Comparison of ENCODE assay signal across 30 cellular contexts in the genomic region with DNA sequence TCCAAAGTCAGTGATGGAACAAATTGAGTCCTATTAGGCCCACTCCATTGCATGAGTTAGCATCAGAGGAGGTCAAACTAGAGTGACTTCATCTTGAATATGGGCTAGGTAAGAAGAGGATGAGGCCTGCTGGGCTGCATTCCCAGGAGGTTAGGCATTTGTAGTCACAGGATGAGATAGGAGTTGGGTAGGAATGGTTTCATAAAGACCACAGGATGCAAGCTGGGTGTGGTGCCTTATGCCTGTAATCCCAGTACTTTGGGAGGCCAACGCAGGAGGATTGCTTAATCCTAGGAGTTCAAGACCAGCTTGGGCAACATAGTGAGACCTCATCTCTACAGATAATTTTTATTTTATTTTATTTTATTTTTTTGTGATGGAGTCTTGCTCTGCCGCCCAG. TPM values are rescaled to one million over a fixed set of nuclear protein-coding genes. Genes with fewer than 3 reads are reported as not detected.
DNase-seq lines count a peak whose midpoint lies in the region; ATAC-seq, FAIRE-seq and TF ChIP-seq lines count a peak whose summit lies in the region.
"Had no signal": no experiment of that assay in that cellular context is flagged by ENCODE, and none has a peak within 500 bp of the region (broad histone marks: within the 10 kb centered on the region; RNA-seq: fewer than 3 reads in every experiment).

No MANE protein-coding gene starts in this region.

- H3K79me2 ChIP-seq in astrocyte (ENCODE audit: insufficient read depth, low read length), result peaks cover 30% of the 10 kb centered on the region

- H3K4me1 ChIP-seq in right atrium auricular region (no peaks in the 10 kb centered on the region), astrocyte (ENCODE audit: insufficient read depth, low read length) (peaks cover 3% of the 10 kb centered on the region), sigmoid colon (peaks cover 0 to 5% (median 0%) of the 10 kb centered on the region in 4 donors)
- H3K4me1 ChIP-seq: psoas muscle had no signal

- no peak overlapping the region for H2AFZ ChIP-seq in astrocyte (ENCODE audit: low read depth, low read length)

- no peaks in the 10 kb centered on the region for H3K27me3 Mint-ChIP-seq in astrocyte (ENCODE audit: low read depth, unreplicated experiment)
- H3K27me3 Mint-ChIP-seq: type B pancreatic cell had no signal

- H3K27me3 ChIP-seq in right atrium auricular region, result no peaks in the 10 kb centered on the region
- H3K27me3 ChIP-seq in astrocyte (ENCODE audit: insufficient read depth, low read length), result no peaks in the 10 kb centered on the region
- H3K27me3 ChIP-seq in sigmoid colon, result no peaks in the 10 kb centered on the region

- peaks cover 4% of the 10 kb centered on the region for H3K4me1 Mint-ChIP-seq in astrocyte (ENCODE audit: low read depth, unreplicated experiment)
- H3K4me1 Mint-ChIP-seq: activated CD8-positive, alpha-beta memory T cell treated with anti-CD3 and anti-CD28 coated beads, Interleukin-2, amount 10 ng/mL, durations not matched to agents 7 days and 5 days; activated naive CD4-positive, alpha-beta T cell treated with anti-CD3 and anti-CD28 coated beads, Interleukin-2, amount 10 ng/mL, durations not matched to agents 7 days and 5 days; CD8-positive, alpha-beta memory T cell; T-helper 17 cell had no signal

- intact Hi-C loops in Right ventricle myocardium inferior (cut with DNase I) (no loop called here), sigmoid colon (cut with DNase I) (no loop called here)

- no peak overlapping the region for H3K9ac ChIP-seq in astrocyte (ENCODE audit: low read length)
- H3K9ac ChIP-seq: SK-N-SH had no signal

- TF ChIP-seq EP300 in sigmoid colon (IDR thresholded peaks at IDR 0.05), result no peak

- FAIRE-seq in astrocyte (lab: Jason Lieb, UNC), result no peak
- FAIRE-seq: endothelial cell of umbilical vein, frontal cortex had no signal

- TF ChIP-seq CTCF in right atrium auricular region (IDR thresholded peaks at IDR 0.05) (no peak), astrocyte (IDR thresholded peaks at IDR 0.05; ENCODE audit: insufficient read depth, low read depth, low read length) (no peak), fibroblast of pulmonary artery (IDR thresholded peaks at IDR 0.05; ENCODE audit: low read length, missing control alignments) (no peak), sigmoid colon (IDR thresholded peaks at IDR 0.05) (no peak)

- H3K4me2 ChIP-seq in astrocyte (ENCODE audit: low read length), result no peak overlapping the region
- H3K4me2 ChIP-seq: SK-N-SH had no signal

- no peak overlapping the region for H3K27ac Mint-ChIP-seq in astrocyte (ENCODE audit: unreplicated experiment)
- H3K27ac Mint-ChIP-seq: activated CD8-positive, alpha-beta memory T cell treated with anti-CD3 and anti-CD28 coated beads, Interleukin-2, amount 10 ng/mL, durations not matched to agents 7 days and 5 days; activated naive CD4-positive, alpha-beta T cell treated with anti-CD3 and anti-CD28 coated beads, Interleukin-2, amount 10 ng/mL, durations not matched to agents 7 days and 5 days; activated T-helper 1 cell treated with anti-CD3 and anti-CD28 coated beads, Interleukin-12 subunit alpha, Interleukin-12 subunit beta, Interleukin-2, Interleukin-4 antibody, amounts not matched to agents 30 ng/mL and 10 ng/mL and 1 ng/mL, durations not matched to agents 14 hours and 24 hours and 36 hours; CD8-positive, alpha-beta memory T cell; T-helper 17 cell; type B pancreatic cell had no signal

- H3K4me3 Mint-ChIP-seq in astrocyte (ENCODE audit: unreplicated experiment), result no peak overlapping the region
- H3K4me3 Mint-ChIP-seq: activated CD8-positive, alpha-beta memory T cell treated with anti-CD3 and anti-CD28 coated beads, Interleukin-2, amount 10 ng/mL, durations not matched to agents 7 days and 5 days; activated naive CD4-positive, alpha-beta T cell treated with anti-CD3 and anti-CD28 coated beads, Interleukin-2, amount 10 ng/mL, durations not matched to agents 7 days and 5 days; activated T-helper 1 cell treated with anti-CD3 and anti-CD28 coated beads, Interleukin-12 subunit alpha, Interleukin-12 subunit beta, Interleukin-2, Interleukin-4 antibody, amounts not matched to agents 30 ng/mL and 10 ng/mL and 1 ng/mL, durations not matched to agents 14 hours and 24 hours and 36 hours; CD8-positive, alpha-beta memory T cell; T-helper 17 cell; type B pancreatic cell had no signal

- H3K27ac ChIP-seq in right atrium auricular region (no peak overlapping the region), astrocyte (ENCODE audit: low read depth, low read length) (no peak overlapping the region), sigmoid colon (peak overlapping the region in 1 of 4 donors; percentile 14)
- H3K27ac ChIP-seq: psoas muscle, WERI-Rb-1 had no signal

- DNase-seq in Right ventricle myocardium inferior (ENCODE audit: missing footprints) (no peak), right atrium auricular region (ENCODE audit: low spot score) (no peak), astrocyte (ENCODE audit: low read depth) (peak; percentile 30), fibroblast of pulmonary artery (ENCODE audit: low read depth) (peak; percentile 79), sigmoid colon (peak; percentile 72), AG08395 (ENCODE audit: low spot score) (no peak)
- DNase-seq in activated CD4-positive, alpha-beta T cell treated with anti-CD3 and anti-CD28 coated beads for 4 hours, result no peak
- DNase-seq: 8988T; activated CD4-positive, alpha-beta T cell treated with anti-CD3 and anti-CD28 coated beads, Interleukin-2, amount 50 U/mL, for 1 hour; activated CD8-positive, alpha-beta memory T cell treated with anti-CD3 and anti-CD28 coated beads, Interleukin-2, amount 10 ng/mL, durations not matched to agents 7 days and 5 days; activated naive CD4-positive, alpha-beta T cell treated with anti-CD3 and anti-CD28 coated beads, Interleukin-2, amount 10 ng/mL, durations not matched to agents 7 days and 5 days; CD8-positive, alpha-beta memory T cell; GOT3; hippocampal formation; islet precursor cell; KBM-7; NCI-H146; NCI-H2171; NCI-H526 treated with DMSO at 0.1 percent for 48 hours; SK-N-SH; stimulated activated CD8-positive, alpha-beta memory T cell treated with anti-CD3 and anti-CD28 coated beads, Interleukin-4, amount 100 ng/mL, for 48 hours; T-helper 17 cell; WERI-Rb-1 had no signal

- peaks cover 18% of the 10 kb centered on the region for H4K20me1 ChIP-seq in astrocyte (ENCODE audit: insufficient read depth, low read length)

- peaks cover 5% of the 10 kb centered on the region for H3K36me3 Mint-ChIP-seq in astrocyte (ENCODE audit: low read depth, unreplicated experiment)
- H3K36me3 Mint-ChIP-seq: activated CD8-positive, alpha-beta memory T cell treated with anti-CD3 and anti-CD28 coated beads, Interleukin-2, amount 10 ng/mL, durations not matched to agents 7 days and 5 days; activated naive CD4-positive, alpha-beta T cell treated with anti-CD3 and anti-CD28 coated beads, Interleukin-2, amount 10 ng/mL, durations not matched to agents 7 days and 5 days; CD8-positive, alpha-beta memory T cell had no signal

- ATAC-seq in Right ventricle myocardium inferior (peak; percentile 23), HG02759 (IDR thresholded peaks at IDR 0.05; ENCODE audit: unreplicated experiment) (no peak)
- ATAC-seq: activated CD8-positive, alpha-beta memory T cell treated with anti-CD3 and anti-CD28 coated beads, Interleukin-2, amount 10 ng/mL, durations not matched to agents 7 days and 5 days; psoas muscle; T-helper 17 cell had no signal

- H3K36me3 ChIP-seq in right atrium auricular region (no peaks in the 10 kb centered on the region), astrocyte (ENCODE audit: insufficient read depth, low read length) (no peaks in the 10 kb centered on the region), sigmoid colon (no peaks in the 10 kb centered on the region)
- H3K36me3 ChIP-seq: WERI-Rb-1 had no signal

- no peak for TF ChIP-seq POLR2A in sigmoid colon (IDR thresholded peaks at IDR 0.05)

- H3K9me3 ChIP-seq in right atrium auricular region, result no peaks in the 10 kb centered on the region
- no peaks in the 10 kb centered on the region for H3K9me3 ChIP-seq in astrocyte (ENCODE audit: insufficient read depth, low read depth, low read length)
- H3K9me3 ChIP-seq in sigmoid colon, result no peaks in the 10 kb centered on the region
- H3K9me3 ChIP-seq: psoas muscle, SK-N-SH had no signal

- no peaks in the 10 kb centered on the region for H3K9me3 Mint-ChIP-seq in astrocyte (ENCODE audit: unreplicated experiment)
- H3K9me3 Mint-ChIP-seq: activated naive CD4-positive, alpha-beta T cell treated with anti-CD3 and anti-CD28 coated beads, Interleukin-2, amount 10 ng/mL, durations not matched to agents 7 days and 5 days; activated T-helper 1 cell treated with anti-CD3 and anti-CD28 coated beads, Interleukin-12 subunit alpha, Interleukin-12 subunit beta, Interleukin-2, Interleukin-4 antibody, amounts not matched to agents 30 ng/mL and 10 ng/mL and 1 ng/mL, durations not matched to agents 14 hours and 24 hours and 36 hours; type B pancreatic cell had no signal

- H3K4me3 ChIP-seq in right atrium auricular region (no peak overlapping the region), astrocyte (ENCODE audit: insufficient read depth, low read depth, low read length) (no peak overlapping the region), fibroblast of pulmonary artery (replicated peaks; ENCODE audit: low read depth, low read length) (no peak overlapping the region), sigmoid colon (no peak overlapping the region)
- H3K4me3 ChIP-seq: lung, psoas muscle had no signal

- 87% methylated on average over 2 of the region's 2 CpGs for WGBS in sigmoid colon, 2 donors

RNA-seq across cellular contexts. Expression of a gene that starts 26.8 kb away (rescaled TPM):
- total RNA-seq in Right ventricle myocardium inferior, result 38.5 TPM
- total RNA-seq in right atrium auricular region, result 10 to 100 TPM; 25.3 to 42.8 TPM
- total RNA-seq in astrocyte, result 9.2 and 12.6 TPM in 2 replicates
- total RNA-seq in sigmoid colon, result 100 to 1,000 TPM; 170 to 222 (median 192) TPM
- 10 to 100 TPM in 1 of 3 donors, 1 to 10 TPM in 2; 3.2 to 25.1 (median 9.6) TPM for polyA plus RNA-seq in sigmoid colon
- total RNA-seq: activated CD8-positive, alpha-beta memory T cell treated with anti-CD3 and anti-CD28 coated beads, Interleukin-2, amount 10 ng/mL, durations not matched to agents 7 days and 5 days; CD8-positive, alpha-beta memory T cell had no signal
- polyA plus RNA-seq: CD8-positive, alpha-beta memory T cell had no signal

Comparison
In these comparisons a context has a peak if more than half of its experiments do, and no peak if none do; other contexts are left out.
1. DNase-seq: peak in astrocyte (single experiment), fibroblast of pulmonary artery (single experiment) and sigmoid colon (single experiment); none in Right ventricle myocardium inferior (single experiment), right atrium auricular region (single experiment), AG08395 (single experiment) and activated CD4-positive, alpha-beta T cell treated with anti-CD3 and anti-CD28 coated beads for 4 hours (0 of 2).